1 cellular context compared by ENCODE assay signal in the genomic region with DNA sequence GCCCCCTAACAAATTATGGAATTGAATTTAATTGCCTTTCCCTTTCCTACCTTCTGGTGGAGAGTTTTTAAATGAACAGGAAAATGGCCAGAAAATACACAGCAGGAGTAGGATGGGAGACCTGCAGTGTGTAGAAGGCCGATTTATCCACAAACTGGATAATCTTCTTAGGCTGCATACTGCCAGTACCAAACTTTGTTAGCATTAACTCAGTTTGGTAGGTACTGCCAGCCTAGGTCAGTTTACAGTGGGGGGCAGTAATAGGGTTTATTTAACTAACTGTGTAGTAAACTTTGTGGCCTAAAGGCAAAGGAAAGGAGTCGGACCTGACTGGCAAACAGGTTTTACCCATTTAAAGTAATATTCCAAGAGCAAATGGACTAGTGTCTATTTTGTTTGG.
TF ChIP-seq lines count a peak whose summit lies in the region.

No MANE protein-coding gene starts in this region.

TF ChIP-seq in HEK293, 187 proteins besides CTCF, POLR2A, EP300 and RAD21 (continued from another document):
- TF ChIP-seq, protein P1, sequence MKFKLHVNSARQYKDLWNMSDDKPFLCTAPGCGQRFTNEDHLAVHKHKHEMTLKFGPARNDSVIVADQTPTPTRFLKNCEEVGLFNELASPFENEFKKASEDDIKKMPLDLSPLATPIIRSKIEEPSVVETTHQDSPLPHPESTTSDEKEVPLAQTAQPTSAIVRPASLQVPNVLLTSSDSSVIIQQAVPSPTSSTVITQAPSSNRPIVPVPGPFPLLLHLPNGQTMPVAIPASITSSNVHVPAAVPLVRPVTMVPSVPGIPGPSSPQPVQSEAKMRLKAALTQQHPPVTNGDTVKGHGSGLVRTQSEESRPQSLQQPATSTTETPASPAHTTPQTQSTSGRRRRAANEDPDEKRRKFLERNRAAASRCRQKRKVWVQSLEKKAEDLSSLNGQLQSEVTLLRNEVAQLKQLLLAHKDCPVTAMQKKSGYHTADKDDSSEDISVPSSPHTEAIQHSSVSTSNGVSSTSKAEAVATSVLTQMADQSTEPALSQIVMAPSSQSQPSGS (tag by site-specific recombination; IDR thresholded peaks at IDR 0.05; ENCODE audit: low read depth), result no peak
- no peak for TF ChIP-seq ZNF404 (tag by site-specific recombination; IDR thresholded peaks at IDR 0.05)
- peak; percentile 41; the same call in 1 of the 2 replicates for TF ChIP-seq ZNF664 (tag by site-specific recombination; IDR thresholded peaks at IDR 0.05)
- TF ChIP-seq ZNF791 (tag by site-specific recombination; IDR thresholded peaks at IDR 0.05), result no peak
- TF ChIP-seq ZXDB (tag by site-specific recombination; IDR thresholded peaks at IDR 0.05), result no peak
- TF ChIP-seq SP3 (tag by site-specific recombination; IDR thresholded peaks at IDR 0.05), result no peak
- no peak for TF ChIP-seq ZBTB7A (tag by site-specific recombination; IDR thresholded peaks at IDR 0.05; ENCODE audit: low read depth)
- TF ChIP-seq ZSCAN23 (tag by site-specific recombination; IDR thresholded peaks at IDR 0.05), result no peak
- no peak for TF ChIP-seq ZNF19 (tag by site-specific recombination; IDR thresholded peaks at IDR 0.05; ENCODE audit: low read depth)
- no peak for TF ChIP-seq MEIS1 (CRISPR knock-in tag; IDR thresholded peaks at IDR 0.05; ENCODE audit: borderline replicate concordance)
- TF ChIP-seq ZBTB17 (tag by site-specific recombination; IDR thresholded peaks at IDR 0.05), result peak; percentile 78
